ENCODE assay signal across 8 cellular contexts in the genomic region with DNA sequence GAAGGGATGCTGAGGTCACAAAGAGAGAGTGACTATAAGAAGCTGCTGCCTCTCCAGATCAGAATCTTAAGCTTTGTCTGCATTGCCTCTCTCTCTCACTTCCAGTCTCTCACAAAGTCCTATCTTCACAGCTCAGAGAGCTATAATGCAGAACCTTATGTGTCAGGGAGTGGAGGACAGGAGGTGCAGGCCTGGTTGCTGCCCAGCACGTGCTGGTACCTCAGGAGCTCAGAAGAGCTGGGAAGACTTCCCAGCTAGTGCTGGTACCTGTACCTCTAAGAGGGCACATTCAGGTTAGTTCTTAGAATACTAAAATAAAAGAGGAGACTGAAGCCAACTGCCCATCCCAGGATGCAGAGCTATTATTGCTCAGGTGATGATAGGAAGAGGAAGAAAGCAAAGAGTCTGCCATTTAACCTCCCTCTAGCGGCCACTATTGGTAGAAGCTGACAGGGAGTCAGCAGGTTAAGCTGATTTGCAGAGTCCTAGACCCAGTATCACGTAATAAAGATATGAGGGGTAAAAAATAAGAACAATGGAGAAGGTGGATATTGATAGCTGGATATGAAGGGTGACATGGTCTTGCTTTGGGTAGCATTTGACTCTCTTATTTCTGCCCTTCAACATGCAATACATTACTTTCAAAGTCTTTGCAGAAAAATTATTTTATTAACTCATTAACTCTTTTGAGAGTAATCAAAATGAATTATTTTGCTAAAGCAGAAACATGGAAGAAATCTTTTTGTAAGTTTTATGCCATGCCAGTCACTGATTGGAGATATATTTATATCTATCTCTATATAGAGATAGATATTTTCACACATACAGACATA.
DNase-seq lines count a peak whose midpoint lies in the region; ATAC-seq and TF ChIP-seq lines count a peak whose summit lies in the region.

No MANE protein-coding gene starts in this region.

- peak; percentile 17 to 59 (median 42) for TF ChIP-seq CTCF in heart left ventricle (IDR thresholded peaks at IDR 0.05)
- TF ChIP-seq CTCF in right atrium auricular region (IDR thresholded peaks at IDR 0.05), result peak in 1 of 2 donors; percentile 58
- peak; percentile 55 for TF ChIP-seq CTCF in colonic mucosa (IDR thresholded peaks at IDR 0.05)

- no peak for TF ChIP-seq POLR2A in heart left ventricle (IDR thresholded peaks at IDR 0.05)

- no peak overlapping the region for H3K4me3 Mint-ChIP-seq in naive B cell

- H3K27ac Mint-ChIP-seq in naive B cell, result peak overlapping the region in 1 of 6 donors; percentile 22

- H3K4me1 ChIP-seq in heart left ventricle (peaks cover 0 to 38% (median 21%) of the 10 kb centered on the region in 12 donors), right atrium auricular region (peaks cover 0 to 23% of the 10 kb centered on the region in 2 donors), colonic mucosa (no peaks in the 10 kb centered on the region)

- DNase-seq in heart left ventricle (peak in 1 of 5 donors; percentile 26), right atrium auricular region (ENCODE audit: low spot score) (no peak), NCI-H187 treated with DMSO at 0.1 percent for 48 hours (lab: John Stamatoyannopoulos, UW) (peak; percentile 67), colonic mucosa (peak; percentile 77), naive B cell (no peak), ureter (ENCODE audit: low spot score) (peak; percentile 43)

- H3K27ac ChIP-seq in heart left ventricle, result peak overlapping the region in 8 of 12 donors; percentile 30 to 88 (median 68)
- peak overlapping the region in 1 of 2 donors; percentile 74 for H3K27ac ChIP-seq in right atrium auricular region
- no peak overlapping the region for H3K27ac ChIP-seq in colonic mucosa

- no peaks in the 10 kb centered on the region for H3K36me3 Mint-ChIP-seq in naive B cell

- no peaks in the 10 kb centered on the region for H3K36me3 ChIP-seq in heart left ventricle
- H3K36me3 ChIP-seq in right atrium auricular region, result no peaks in the 10 kb centered on the region
- no peaks in the 10 kb centered on the region for H3K36me3 ChIP-seq in colonic mucosa

- H3K4me1 Mint-ChIP-seq in naive B cell, result peaks cover 10 to 18% (median 17%) of the 10 kb centered on the region in 3 donors

- no peaks in the 10 kb centered on the region for H3K27me3 Mint-ChIP-seq in naive B cell

- 71 to 74% (median 71%) methylated on average over 3 of the region's 3 CpGs for WGBS in heart left ventricle, 4 donors

- no peaks in the 10 kb centered on the region for H3K9me3 ChIP-seq in heart left ventricle
- H3K9me3 ChIP-seq in right atrium auricular region, result no peaks in the 10 kb centered on the region
- no peaks in the 10 kb centered on the region for H3K9me3 ChIP-seq in colonic mucosa

- no peak overlapping the region for H3K9ac ChIP-seq in colonic mucosa (ENCODE audit: low read depth in 2 of 2, low read length in 2 of 2)

- H3K9me3 Mint-ChIP-seq in naive B cell, result peaks cover 0 to 5% (median 0%) of the 10 kb centered on the region in 7 donors

- peak in 3 of 4 donors; percentile 21 to 61 (median 48) for ATAC-seq in heart left ventricle
- peak; percentile 87 for ATAC-seq in HG02642 (IDR thresholded peaks at IDR 0.05; ENCODE audit: poor library complexity, unreplicated experiment)
- ATAC-seq in activated CD4-positive, CD25-positive, alpha-beta regulatory T cell treated with anti-CD3 and anti-CD28 coated beads, Interleukin-2, amount 50 U/mL, for 24 hours, result peak; percentile 53 to 59
- peak; percentile 59 to 67 for ATAC-seq in naive B cell (ENCODE audit: low read depth in 2 of 2)

- intact Hi-C loops in heart left ventricle (cut with DNase I), result loop anchor here in 8 of 10 donors (2.0 to 10.0 kb wide), 7 partner anchors 29 to 281 kb away; partner anchors contain the start of gene IVNS1ABP (in 4 of the 8)
- intact Hi-C loops in colonic mucosa (cut with DNase I), result no loop called here

- no peak overlapping the region for H3K4me3 ChIP-seq in heart left ventricle
- no peak overlapping the region for H3K4me3 ChIP-seq in right atrium auricular region
- H3K4me3 ChIP-seq in colonic mucosa, result no peak overlapping the region

- H3K27me3 ChIP-seq in heart left ventricle (no peaks in the 10 kb centered on the region), right atrium auricular region (no peaks in the 10 kb centered on the region), colonic mucosa (no peaks in the 10 kb centered on the region)

Comparison
In these comparisons a context has a peak if more than half of its experiments do, and no peak if none do; other contexts are left out.
1. DNase-seq: peak in NCI-H187 treated with DMSO at 0.1 percent for 48 hours (single experiment), colonic mucosa (single experiment) and ureter (single experiment); none in right atrium auricular region (single experiment) and naive B cell (single experiment).
2. Peak in every context shown above with its lines, with median percentiles within 50 percentile points of each other: ATAC-seq.